In genomic region chr20:29753410-29753715, GRCh38 we compare ENCODE assay signal across 7 cellular contexts.
DNase-seq lines count a peak whose midpoint lies in the region; ATAC-seq and TF ChIP-seq lines count a peak whose summit lies in the region.
"Not testable (repeated sequence)": the region's sequence is repeated elsewhere in the genome, so short reads cannot be mapped to it uniquely, and the experiment has no call there.

No MANE protein-coding gene starts in this region.

- TF ChIP-seq CTCF in LNCaP clone FGC (IDR thresholded peaks at IDR 0.05; ENCODE audit: control insufficient read depth, extremely low read depth, insufficient read depth) = peak; percentile 74
- not testable (repeated sequence) for TF ChIP-seq CTCF in activated CD8-positive, alpha-beta T cell treated with anti-CD3 and anti-CD28 coated beads for 36 hours (IDR thresholded peaks at IDR 0.05)

- not testable (repeated sequence) for H4K8ac ChIP-seq in neuronal stem cell (ENCODE audit: low read depth, low read length)

- H3K27ac ChIP-seq in neuronal stem cell (replicated peaks; ENCODE audit: low read length) = not testable (repeated sequence)

- in situ Hi-C loops in SK-MEL-5 (cut with HindIII; ENCODE audit: low pct_unique_long_range_greater_than_20kb, low sequenced_read_pairs) = not testable (repeated sequence)

- not testable (repeated sequence) for H3K18ac ChIP-seq in neuronal stem cell (ENCODE audit: low read length)

- intact Hi-C loops in activated CD8-positive, alpha-beta T cell treated with anti-CD3 and anti-CD28 coated beads for 36 hours (cut with micrococcal nuclease) = not testable (repeated sequence)

- peak; percentile 10 for ATAC-seq in activated CD8-positive, alpha-beta T cell treated with anti-CD3 and anti-CD28 coated beads for 36 hours

- peak overlapping the region; percentile 56 for H3K4me3 Mint-ChIP-seq in activated CD8-positive, alpha-beta T cell treated with anti-CD3 and anti-CD28 coated beads for 36 hours

- peaks cover 28% of the 10 kb centered on the region for H3K9me3 Mint-ChIP-seq in activated CD8-positive, alpha-beta T cell treated with anti-CD3 and anti-CD28 coated beads for 36 hours

- H2BK12ac ChIP-seq in neuronal stem cell (ENCODE audit: low read length) = not testable (repeated sequence)

- not testable (repeated sequence) for H2AK5ac ChIP-seq in neuronal stem cell (ENCODE audit: low read depth, low read length)

- H3K36me3 ChIP-seq in neuronal stem cell (replicated peaks in 1 of 2; ENCODE audit: control insufficient read depth in 2 of 2, insufficient read depth in 2 of 2, low read length in 2 of 2) = not testable (repeated sequence)

- DNase-seq in DMS53 treated with DMSO at 0.1 percent for 48 hours (lab: John Stamatoyannopoulos, UW; ENCODE audit: unreplicated experiment) (peak; percentile 10), LNCaP clone FGC (ENCODE audit: low read depth) (peak; percentile 64), NCI-H524 treated with DMSO at 0.1 percent for 48 hours (lab: John Stamatoyannopoulos, UW) (peak; percentile 39), SK-MEL-5 (ENCODE audit: low read depth, low spot score) (peak; percentile 37)
- DNase-seq in activated CD8-positive, alpha-beta T cell treated with anti-CD3 and anti-CD28 coated beads for 36 hours = peak; percentile 78
- peak; percentile 21 for DNase-seq in central memory CD4-positive, alpha-beta T cell
- not testable (repeated sequence) for DNase-seq in neuronal stem cell (ENCODE audit: low spot score)

- not testable (repeated sequence) for H3K79me1 ChIP-seq in neuronal stem cell (ENCODE audit: low read depth, low read length)

- WGBS in neuronal stem cell (ENCODE audit: extremely low coverage in 2 of 2, insufficient read length in 2 of 2, insufficient replicate concordance in 1 of 2), 2 donors = no CpG with 5 or more reads among the region's 15 CpGs

- not testable (repeated sequence) for H3K9ac ChIP-seq in neuronal stem cell (ENCODE audit: low read depth, low read length, poor library complexity)

- H3K9me3 ChIP-seq in neuronal stem cell (replicated peaks in 1 of 2; ENCODE audit: control insufficient read depth in 2 of 2, insufficient read depth in 1 of 2, low read depth in 1 of 2, low read length in 2 of 2) = not testable (repeated sequence)

- H2BK15ac ChIP-seq in neuronal stem cell (ENCODE audit: low read length) = not testable (repeated sequence)

- CTCF ChIA-PET in activated CD8-positive, alpha-beta T cell treated with anti-CD3 and anti-CD28 coated beads for 36 hours (lab: Charles Lee) = not testable (repeated sequence)

- H3K4me3 ChIP-seq in LNCaP clone FGC (ENCODE audit: low read depth, low read length) = 0 out of 2 replicates have a peak overlapping the region, but pooled peaks have one; percentile 25
- H3K4me3 ChIP-seq in neuronal stem cell (ENCODE audit: low read length in 2 of 2) = not testable (repeated sequence)

- not testable (repeated sequence) for H3K27me3 Mint-ChIP-seq in activated CD8-positive, alpha-beta T cell treated with anti-CD3 and anti-CD28 coated beads for 36 hours

- POLR2A ChIA-PET in activated CD8-positive, alpha-beta T cell treated with anti-CD3 and anti-CD28 coated beads for 36 hours (lab: Charles Lee) = not testable (repeated sequence)

- not testable (repeated sequence) for H3K27me3 ChIP-seq in neuronal stem cell (ENCODE audit: control insufficient read depth in 3 of 3, insufficient read depth in 3 of 3, low read depth in 1 of 3, low read length in 3 of 3)

- H3K23ac ChIP-seq in neuronal stem cell (ENCODE audit: low read depth, low read length, poor library complexity) = not testable (repeated sequence)

- H2BK120ac ChIP-seq in neuronal stem cell (ENCODE audit: low read depth, low read length) = not testable (repeated sequence)

- H2AFZ ChIP-seq in neuronal stem cell (ENCODE audit: low read length) = peak overlapping the region; percentile 29

- peaks cover 32% of the 10 kb centered on the region for H3K4me1 Mint-ChIP-seq in activated CD8-positive, alpha-beta T cell treated with anti-CD3 and anti-CD28 coated beads for 36 hours (ENCODE audit: low read depth)

- not testable (repeated sequence) for H3K4me1 ChIP-seq in neuronal stem cell (ENCODE audit: control insufficient read depth in 2 of 2, insufficient read depth in 1 of 2, low read depth in 1 of 2, low read length in 2 of 2)

- H2BK5ac ChIP-seq in neuronal stem cell (ENCODE audit: low read length) = not testable (repeated sequence)

- peak overlapping the region; percentile 97 for H3K27ac Mint-ChIP-seq in activated CD8-positive, alpha-beta T cell treated with anti-CD3 and anti-CD28 coated beads for 36 hours

- H3K14ac ChIP-seq in neuronal stem cell (ENCODE audit: low read length) = not testable (repeated sequence)

- not testable (repeated sequence) for H3K4me2 ChIP-seq in neuronal stem cell (ENCODE audit: insufficient read depth, low read length, poor library complexity, severe bottlenecking)

- not testable (repeated sequence) for H4K91ac ChIP-seq in neuronal stem cell (ENCODE audit: low read depth, low read length, poor library complexity)

- not testable (repeated sequence) for H3K36me3 Mint-ChIP-seq in activated CD8-positive, alpha-beta T cell treated with anti-CD3 and anti-CD28 coated beads for 36 hours (ENCODE audit: low read depth)

- H3K4ac ChIP-seq in neuronal stem cell (ENCODE audit: low read length) = not testable (repeated sequence)
